ENCODE assay signal across 1 cellular context in the genomic region with DNA sequence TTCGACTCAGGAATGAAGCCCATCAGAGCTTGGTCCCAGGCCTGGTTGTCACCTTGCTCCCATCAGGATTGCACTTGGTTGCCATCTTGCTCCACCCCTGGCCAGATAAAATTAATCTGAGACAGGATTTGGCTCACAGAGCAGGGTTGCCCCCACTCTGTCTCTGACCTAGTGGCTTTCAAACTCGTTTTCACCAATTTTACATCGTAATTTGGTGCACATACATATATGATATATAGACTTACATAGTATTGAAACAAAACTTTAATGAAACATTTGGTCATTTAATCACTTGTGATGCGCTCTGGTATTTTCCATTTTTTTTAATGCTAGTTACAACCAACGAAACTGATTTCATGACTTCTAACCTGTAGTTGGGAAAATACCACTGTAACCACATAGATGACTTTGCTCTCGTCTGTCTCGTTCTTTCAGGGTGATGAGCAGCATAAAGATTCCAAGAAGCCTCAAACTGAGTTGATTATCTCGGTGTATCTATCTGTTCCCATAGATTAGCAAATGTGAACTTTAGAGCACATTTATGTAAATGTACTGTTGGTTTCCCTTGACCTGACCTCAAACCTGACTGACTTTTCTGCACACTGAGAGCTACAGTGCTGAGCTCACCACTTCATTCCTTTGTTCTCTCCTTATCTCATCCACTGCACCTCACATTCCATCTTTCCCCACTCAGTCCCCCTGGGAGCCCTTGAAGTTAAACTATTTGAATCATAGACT.
A peak's percentile ranks its signal among the peaks of the same experiment; 100 is the strongest.
TF ChIP-seq lines count a peak whose summit lies in the region.

No MANE protein-coding gene starts in this region.

TF ChIP-seq in GM12878, 131 proteins besides CTCF, POLR2A, EP300 and RAD21:
- TF ChIP-seq RUNX3 (IDR thresholded peaks at IDR 0.05; ENCODE audit: low read length), result peak; percentile 41
- TF ChIP-seq CREM (IDR thresholded peaks at IDR 0.05; ENCODE audit: low read depth), result no peak
